In genomic region chr1:15123925-15124324, GRCh38 we compare ENCODE assay signal across 26 cellular contexts. TPM values are rescaled to one million over a fixed set of nuclear protein-coding genes. Genes with fewer than 3 reads are reported as not detected.
"Had no signal": no experiment of that assay in that cellular context is flagged by ENCODE, and none has a peak within 500 bp of the region (broad histone marks: within the 10 kb centered on the region; RNA-seq: fewer than 3 reads in every experiment).

No MANE protein-coding gene starts in this region.

- H3K4me1 Mint-ChIP-seq: naive B cell; natural killer cell; stimulated activated naive B cell treated with anti-CD40 and anti-IgM and Interleukin-4, amounts not matched to agents 10 μg/mL and 1 μg/mL and 100 μg/mL, for 72 hours had no signal

- H3K27ac ChIP-seq: hepatocyte, lower lobe of right lung, neural progenitor cell, pancreas, psoas muscle, skin epidermis, stomach, testis, thyroid gland, transverse colon, upper lobe of left lung, vagina had no signal

- H3K27me3 ChIP-seq: hepatocyte, neural progenitor cell, pancreas, stomach, testis, thyroid gland, transverse colon, upper lobe of left lung, vagina had no signal

- H3K4me3 ChIP-seq: hepatocyte, lower lobe of right lung, neural progenitor cell, pancreas, psoas muscle, skin epidermis, stomach, testis, thyroid gland, transverse colon, upper lobe of left lung, vagina had no signal

- ATAC-seq: left lobe of liver; lower lobe of right lung; natural killer cell; pancreas; sciatic nerve; stimulated activated naive B cell treated with anti-CD40 and anti-IgM and Interleukin-4, amounts not matched to agents 10 μg/mL and 1 μg/mL and 100 μg/mL, for 72 hours; stimulated activated naive CD8-positive, alpha-beta T cell treated with anti-CD3 and anti-CD28 coated beads, Interleukin-15, Interleukin-2, amounts not matched to agents 100 U/mL and 50 U/mL, for 24 hours had no signal

- H2AFZ ChIP-seq: hepatocyte, neural progenitor cell had no signal

- H3K4me2 ChIP-seq: hepatocyte, neural progenitor cell had no signal

- H3K36me3 ChIP-seq: lower lobe of right lung, neural progenitor cell, pancreas, thyroid gland, transverse colon, upper lobe of left lung, vagina had no signal

- H3K79me2 ChIP-seq: hepatocyte had no signal

- H3K4me3 Mint-ChIP-seq: naive B cell; natural killer cell; nephron progenitor cell; neural progenitor cell; stimulated activated naive B cell treated with anti-CD40 and anti-IgM and Interleukin-4, amounts not matched to agents 10 μg/mL and 1 μg/mL and 100 μg/mL, for 72 hours had no signal

- H3K36me3 Mint-ChIP-seq: naive B cell; natural killer cell; neural progenitor cell; stimulated activated naive B cell treated with anti-CD40 and anti-IgM and Interleukin-4, amounts not matched to agents 10 μg/mL and 1 μg/mL and 100 μg/mL, for 72 hours had no signal

- DNase-seq: islet precursor cell; lower lobe of right lung; mammary epithelial cell; mesenchymal stem cell; naive B cell; natural killer cell; nephron progenitor cell; pancreas; psoas muscle; stimulated activated CD4-positive, alpha-beta T cell treated with anti-CD3 and anti-CD28 coated beads, Interleukin-12 subunit alpha, Interleukin-12 subunit beta, amount 100 ng/mL, for 4 hours; stimulated activated CD4-positive, alpha-beta T cell treated with anti-CD3 and anti-CD28 coated beads, Interleukin-15, amount 100 ng/mL, for 24 hours; stimulated activated CD4-positive, alpha-beta T cell treated with anti-CD3 and anti-CD28 coated beads, Interleukin-2, amount 100 ng/mL, for 24 hours; stimulated activated CD4-positive, alpha-beta T cell treated with anti-CD3 and anti-CD28 coated beads, Interleukin-4, amount 100 ng/mL, for 1 hour; stimulated activated naive B cell treated with anti-CD40 and anti-IgM and Interleukin-4, amounts not matched to agents 10 μg/mL and 1 μg/mL and 100 μg/mL, for 72 hours; stimulated activated naive CD8-positive, alpha-beta T cell treated with anti-CD3 and anti-CD28 coated beads, Interleukin-15, Interleukin-2, amounts not matched to agents 100 U/mL and 50 U/mL, for 24 hours; stomach; thyroid gland; transverse colon had no signal

- H3K4me1 ChIP-seq: lower lobe of right lung, pancreas, psoas muscle, stomach, testis, thyroid gland, transverse colon, upper lobe of left lung, vagina had no signal

- H3K9me3 ChIP-seq: lower lobe of right lung, pancreas, psoas muscle, stomach, testis, thyroid gland, transverse colon, upper lobe of left lung, vagina had no signal

- H3K9me3 Mint-ChIP-seq: natural killer cell; nephron progenitor cell; stimulated activated naive B cell treated with anti-CD40 and anti-IgM and Interleukin-4, amounts not matched to agents 10 μg/mL and 1 μg/mL and 100 μg/mL, for 72 hours had no signal

- H3K27ac Mint-ChIP-seq: naive B cell; natural killer cell; nephron progenitor cell; neural progenitor cell; stimulated activated naive B cell treated with anti-CD40 and anti-IgM and Interleukin-4, amounts not matched to agents 10 μg/mL and 1 μg/mL and 100 μg/mL, for 72 hours had no signal

RNA-seq across cellular contexts. Expression of gene TMEM51, which starts 29.6 kb away (rescaled TPM):
- total RNA-seq: natural killer cell had no signal
